25 cellular contexts compared by ENCODE assay signal in the genomic region with DNA sequence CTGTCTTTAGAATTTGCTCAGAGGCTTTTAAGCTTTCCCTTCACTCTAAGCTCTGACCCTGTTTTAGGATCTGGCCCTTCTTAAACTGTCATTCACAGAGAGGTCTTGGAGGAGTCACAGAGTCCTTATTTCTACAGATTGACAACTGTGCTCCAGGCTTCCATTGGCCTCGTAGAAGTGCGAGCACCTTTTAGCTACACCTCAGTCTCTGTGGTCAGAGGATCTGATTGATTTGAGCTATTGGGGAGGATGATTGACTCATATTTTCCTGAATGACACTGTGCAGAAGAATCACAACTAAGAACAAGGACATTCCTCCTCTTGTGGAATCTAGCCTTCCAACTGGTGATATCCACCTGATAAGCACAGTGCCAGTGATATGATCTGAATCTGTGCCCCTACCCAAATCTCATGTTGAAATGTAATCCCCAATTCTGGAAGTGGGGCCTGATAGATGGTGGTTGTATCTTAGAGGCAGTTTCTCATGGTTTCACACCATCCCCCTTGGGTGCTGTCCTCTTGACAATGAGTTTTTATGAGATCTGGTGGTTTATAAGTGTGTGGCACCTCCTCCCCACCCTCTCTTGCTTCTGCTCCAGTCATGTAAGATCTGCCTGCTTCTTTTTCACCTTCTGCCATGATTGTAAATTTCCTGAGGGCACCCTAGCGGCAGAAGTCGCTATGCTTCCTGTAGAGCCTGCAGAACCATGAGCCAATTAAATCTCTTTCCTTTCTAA. TPM values are rescaled to one million over a fixed set of nuclear protein-coding genes. Genes with fewer than 3 reads are reported as not detected.
A peak's percentile ranks its signal among the peaks of the same experiment; 100 is the strongest.
DNase-seq lines count a peak whose midpoint lies in the region; ATAC-seq and TF ChIP-seq lines count a peak whose summit lies in the region.
"Had no signal": no experiment of that assay in that cellular context is flagged by ENCODE, and none has a peak within 500 bp of the region (broad histone marks: within the 10 kb centered on the region; RNA-seq: fewer than 3 reads in every experiment).

No MANE protein-coding gene starts in this region.

- H3K14ac ChIP-seq in trophoblast cell (ENCODE audit: low read length), result no peak overlapping the region

- peak overlapping the region; percentile 70 for H2BK12ac ChIP-seq in trophoblast cell (ENCODE audit: low read length)

- H3K4me1 Mint-ChIP-seq in activated CD8-positive, alpha-beta memory T cell treated with anti-CD3 and anti-CD28 coated beads, Interleukin-2, amount 10 ng/mL, durations not matched to agents 7 days and 5 days, result no peaks in the 10 kb centered on the region

- no peak overlapping the region for H2AFZ ChIP-seq in trophoblast cell (ENCODE audit: insufficient read depth, low read length, poor library complexity)
- H2AFZ ChIP-seq: GM23248 had no signal

- no peaks in the 10 kb centered on the region for H3K36me3 ChIP-seq in trophoblast cell (ENCODE audit: control insufficient read depth in 1 of 2, insufficient read depth in 2 of 2, low read length in 2 of 2)
- peaks cover 0 to 4% (median 0%) of the 10 kb centered on the region in 9 donors for H3K36me3 ChIP-seq in heart right ventricle
- H3K36me3 ChIP-seq: BLaER1 treated with 17β-estradiol and CSF1 and Interleukin-3, amounts not matched to agents 10 nM and 100 nM had no signal

- H4K8ac ChIP-seq in trophoblast cell (ENCODE audit: low read depth, low read length), result no peak overlapping the region

- no peak overlapping the region for H3K4ac ChIP-seq in trophoblast cell (ENCODE audit: low read depth, low read length)

- no peak overlapping the region for H3K27ac Mint-ChIP-seq in activated CD8-positive, alpha-beta memory T cell treated with anti-CD3 and anti-CD28 coated beads, Interleukin-2, amount 10 ng/mL, durations not matched to agents 7 days and 5 days
- H3K27ac Mint-ChIP-seq: CD4-positive, alpha-beta T cell had no signal

- peak overlapping the region; percentile 70 for H4K91ac ChIP-seq in trophoblast cell (ENCODE audit: low read depth, low read length)

- H3K4me3 ChIP-seq in trophoblast cell (ENCODE audit: low read depth, low read length), result no peak overlapping the region
- no peak overlapping the region for H3K4me3 ChIP-seq in heart right ventricle
- H3K4me3 ChIP-seq: A549; BLaER1 treated with 17β-estradiol and CSF1 and Interleukin-3, amounts not matched to agents 10 nM and 100 nM; GM23248 had no signal

- H3K4me2 ChIP-seq in trophoblast cell (ENCODE audit: low read length), result no peak overlapping the region
- H3K4me2 ChIP-seq: A549; BLaER1 treated with 17β-estradiol and CSF1 and Interleukin-3, amounts not matched to agents 10 nM and 100 nM had no signal

- H3K79me1 ChIP-seq in trophoblast cell (ENCODE audit: low read length), result peaks cover 23% of the 10 kb centered on the region

- H2BK120ac ChIP-seq in trophoblast cell (ENCODE audit: insufficient read depth, low read length, poor library complexity), result peak overlapping the region; percentile 46

- H3K23ac ChIP-seq in trophoblast cell (ENCODE audit: low read length), result no peak overlapping the region

- no peak for TF ChIP-seq CTCF in heart right ventricle (IDR thresholded peaks at IDR 0.05)

- ATAC-seq in activated CD8-positive, alpha-beta memory T cell treated with anti-CD3 and anti-CD28 coated beads, Interleukin-2, amount 10 ng/mL, durations not matched to agents 7 days and 5 days, result peak; percentile 16
- no peak for ATAC-seq in GM21528 (IDR thresholded peaks at IDR 0.05; ENCODE audit: low FRiP score, unreplicated experiment)
- no peak for ATAC-seq in heart right ventricle
- ATAC-seq: A549 had no signal

- no peak overlapping the region for H4K12ac ChIP-seq in trophoblast cell (ENCODE audit: low read depth, low read length)

- CTCF ChIA-PET in activated CD8-positive, alpha-beta memory T cell treated with anti-CD3 and anti-CD28 coated beads, Interleukin-2, amount 10 ng/mL, durations not matched to agents 7 days and 5 days (lab: Charles Lee), result interaction anchor here (0.6 kb wide), 1 partner anchor 362 kb away, joined by 4 read pairs; no protein-coding TSS in a partner anchor

- no peaks in the 10 kb centered on the region for H3K9me3 Mint-ChIP-seq in activated CD8-positive, alpha-beta memory T cell treated with anti-CD3 and anti-CD28 coated beads, Interleukin-2, amount 10 ng/mL, durations not matched to agents 7 days and 5 days (ENCODE audit: low read depth)
- H3K9me3 Mint-ChIP-seq: CD4-positive, alpha-beta T cell had no signal

- H3K4me1 ChIP-seq in trophoblast cell (ENCODE audit: control insufficient read depth in 1 of 2, insufficient read depth in 2 of 2, low read length in 2 of 2) (peaks cover 19 to 23% of the 10 kb centered on the region in 2 experiments), heart right ventricle (no peaks in the 10 kb centered on the region)
- H3K4me1 ChIP-seq: BLaER1 treated with 17β-estradiol and CSF1 and Interleukin-3, amounts not matched to agents 10 nM and 100 nM had no signal

- WGBS in trophoblast cell (ENCODE audit: extremely low coverage, insufficient coverage, insufficient read length), result no CpG with 5 or more reads among the region's 4 CpGs
- 93 to 94% methylated on average over 4 of the region's 4 CpGs for WGBS in heart right ventricle, 2 donors

- H3K27me3 ChIP-seq in trophoblast cell (ENCODE audit: insufficient read depth, low read length) (no peaks in the 10 kb centered on the region), heart right ventricle (no peaks in the 10 kb centered on the region)
- H3K27me3 ChIP-seq: BLaER1 treated with 17β-estradiol and CSF1 and Interleukin-3, amounts not matched to agents 10 nM and 100 nM had no signal

- H3K9ac ChIP-seq in trophoblast cell (ENCODE audit: low read length), result no peak overlapping the region
- H3K9ac ChIP-seq: BLaER1 treated with 17β-estradiol and CSF1 and Interleukin-3, amounts not matched to agents 10 nM and 100 nM; GM23248 had no signal

- H3K4me3 Mint-ChIP-seq in activated CD8-positive, alpha-beta memory T cell treated with anti-CD3 and anti-CD28 coated beads, Interleukin-2, amount 10 ng/mL, durations not matched to agents 7 days and 5 days, result no peak overlapping the region
- H3K4me3 Mint-ChIP-seq: CD4-positive, alpha-beta T cell had no signal

- no peak for DNase-seq in activated CD8-positive, alpha-beta memory T cell treated with anti-CD3 and anti-CD28 coated beads, Interleukin-2, amount 10 ng/mL, durations not matched to agents 7 days and 5 days
- no peak for DNase-seq in activated CD8-positive, alpha-beta memory T cell treated with anti-CD3 and anti-CD28 coated beads for 24 hours
- DNase-seq in stimulated activated CD4-positive, alpha-beta T cell treated with anti-CD3 and anti-CD28 coated beads, Interleukin-1b, Interleukin-23, amount 100 ng/mL, for 48 hours, result peak; percentile 35
- no peak for DNase-seq in stimulated activated CD4-positive, alpha-beta T cell treated with anti-CD3 and anti-CD28 coated beads, Interleukin-12 subunit alpha, Interleukin-12 subunit beta, amount 100 ng/mL, for 4 hours
- peak in 1 of 2 donors; percentile 44 for DNase-seq in trophoblast cell
- no peak for DNase-seq in heart right ventricle
- DNase-seq: AML-193; CD4-positive, alpha-beta T cell; GM23248; H7; Karpas-422; NCI-H1092; NCI-H1417 treated with DMSO at 0.1 percent for 48 hours; NCI-H1694 treated with DMSO at 0.1 percent for 48 hours; NCI-H2081; NCI-H2171; NCI-H226; NCI-H510A; NCI-H69; Right ventricle myocardium superior; RPMI8226 had no signal

- no peak overlapping the region for H3K18ac ChIP-seq in trophoblast cell (ENCODE audit: low read length)

- no peak overlapping the region for H2AK5ac ChIP-seq in trophoblast cell (ENCODE audit: low read length)

- no peaks in the 10 kb centered on the region for H3K36me3 Mint-ChIP-seq in activated CD8-positive, alpha-beta memory T cell treated with anti-CD3 and anti-CD28 coated beads, Interleukin-2, amount 10 ng/mL, durations not matched to agents 7 days and 5 days

- peak overlapping the region; percentile 22 for H3K27ac ChIP-seq in trophoblast cell (ENCODE audit: low read depth, low read length)
- no peak overlapping the region for H3K27ac ChIP-seq in heart right ventricle
- H3K27ac ChIP-seq: A549; BLaER1 treated with 17β-estradiol and CSF1 and Interleukin-3, amounts not matched to agents 10 nM and 100 nM; GM23248 had no signal

- H3K9me3 ChIP-seq in trophoblast cell (ENCODE audit: insufficient read depth, low read depth, low read length) (no peaks in the 10 kb centered on the region), heart right ventricle (no peaks in the 10 kb centered on the region)
- H3K9me3 ChIP-seq: A549; BLaER1 treated with 17β-estradiol and CSF1 and Interleukin-3, amounts not matched to agents 10 nM and 100 nM had no signal

- no peaks in the 10 kb centered on the region for H3K27me3 Mint-ChIP-seq in activated CD8-positive, alpha-beta memory T cell treated with anti-CD3 and anti-CD28 coated beads, Interleukin-2, amount 10 ng/mL, durations not matched to agents 7 days and 5 days
- H3K27me3 Mint-ChIP-seq: CD4-positive, alpha-beta T cell had no signal

- no peaks in the 10 kb centered on the region for H3K79me2 ChIP-seq in trophoblast cell (ENCODE audit: control insufficient read depth, insufficient read depth, low read length, poor library complexity)

- intact Hi-C loops in heart right ventricle (cut with DNase I), result loop anchor here in 1 of 10 donors (2.0 kb wide), 1 partner anchor 49 kb away; no protein-coding TSS in a partner anchor

- H2BK5ac ChIP-seq in trophoblast cell (ENCODE audit: low read depth, low read length, poor library complexity), result peak overlapping the region; percentile 27

RNA-seq across cellular contexts. Expression of a gene that starts 3.2 kb away (rescaled TPM):
- total RNA-seq in activated CD8-positive, alpha-beta memory T cell treated with anti-CD3 and anti-CD28 coated beads, Interleukin-2, amount 10 ng/mL, durations not matched to agents 7 days and 5 days, result not detected
- 0.72 and 0.81 TPM in 2 replicates for polyA plus RNA-seq in trophoblast cell (2013)
- total RNA-seq in heart right ventricle, result not detected
- polyA plus RNA-seq in heart right ventricle, result not detected
- total RNA-seq: CD4-positive, alpha-beta T cell; GM23248; H7; HT-29; Right ventricle myocardium superior had no signal
- polyA plus RNA-seq: GM23248 had no signal

RNA-seq across cellular contexts. Expression of a gene that starts 52.0 kb away (rescaled TPM):
- total RNA-seq in activated CD8-positive, alpha-beta memory T cell treated with anti-CD3 and anti-CD28 coated beads, Interleukin-2, amount 10 ng/mL, durations not matched to agents 7 days and 5 days, result not detected
- 0.10 and 0.19 TPM in 2 replicates for polyA plus RNA-seq in trophoblast cell (2013)
- total RNA-seq in heart right ventricle, result not detected
- polyA plus RNA-seq in heart right ventricle, result under 1 TPM in 1 of 2 donors, not detected in 1; 0.03 TPM
- total RNA-seq: CD4-positive, alpha-beta T cell; GM23248; Right ventricle myocardium superior had no signal

RNA-seq across cellular contexts. Expression of a gene that starts 52.2 kb away (rescaled TPM):
- total RNA-seq in activated CD8-positive, alpha-beta memory T cell treated with anti-CD3 and anti-CD28 coated beads, Interleukin-2, amount 10 ng/mL, durations not matched to agents 7 days and 5 days, result not detected
- polyA plus RNA-seq in trophoblast cell (2013), result 0.01 and 0.03 TPM in 2 replicates
- not detected for total RNA-seq in heart right ventricle
- not detected for polyA plus RNA-seq in heart right ventricle
- total RNA-seq: CD4-positive, alpha-beta T cell; GM23248; H7; HT-29 had no signal
- polyA plus RNA-seq: GM23248 had no signal
